ENCODE assay signal across 8 cellular contexts in genomic region chr10:30493609-30494530, GRCh38.
DNase-seq lines count a peak whose midpoint lies in the region; ATAC-seq and TF ChIP-seq lines count a peak whose summit lies in the region.

No MANE protein-coding gene starts in this region.

- ATAC-seq in GM21367 (IDR thresholded peaks at IDR 0.05; ENCODE audit: unreplicated experiment) = peak; percentile 32
- ATAC-seq in GM21619 (IDR thresholded peaks at IDR 0.05; ENCODE audit: unreplicated experiment) = no peak

- no peak for TF ChIP-seq POLR2A in erythroblast (IDR thresholded peaks at IDR 0.05; ENCODE audit: low read length)

- peak; percentile 69 for DNase-seq in GDM1 (lab: John Stamatoyannopoulos, UW)
- peak; percentile 57 for DNase-seq in NAMALWA (ENCODE audit: low spot score)
- peak; percentile 57 to 78 for DNase-seq in erythroblast (lab: John Stamatoyannopoulos, UW)
- peak; percentile 20 for DNase-seq in putamen (ENCODE audit: low spot score)
- no peak for DNase-seq in NCI-H748 treated with DMSO at 0.1 percent for 48 hours (lab: John Stamatoyannopoulos, UW)
- no peak for DNase-seq in NCI-H1048 (lab: John Stamatoyannopoulos, UW)

Comparison
In these comparisons a context has a peak if more than half of its experiments do, and no peak if none do; other contexts are left out.
1. DNase-seq: peak in GDM1 (single experiment), NAMALWA (single experiment), erythroblast (2 of 2) and putamen (single experiment); none in NCI-H748 treated with DMSO at 0.1 percent for 48 hours (single experiment) and NCI-H1048 (single experiment).